Comparison of ENCODE assay signal across 1 cellular context in genomic region chr5:40787986-40788385, GRCh38.
TF ChIP-seq lines count a peak whose summit lies in the region.

No MANE protein-coding gene starts in this region.

TF ChIP-seq in HEK293, 187 proteins besides CTCF, POLR2A, EP300 and RAD21 (continued from another document):
- TF ChIP-seq, protein P1, sequence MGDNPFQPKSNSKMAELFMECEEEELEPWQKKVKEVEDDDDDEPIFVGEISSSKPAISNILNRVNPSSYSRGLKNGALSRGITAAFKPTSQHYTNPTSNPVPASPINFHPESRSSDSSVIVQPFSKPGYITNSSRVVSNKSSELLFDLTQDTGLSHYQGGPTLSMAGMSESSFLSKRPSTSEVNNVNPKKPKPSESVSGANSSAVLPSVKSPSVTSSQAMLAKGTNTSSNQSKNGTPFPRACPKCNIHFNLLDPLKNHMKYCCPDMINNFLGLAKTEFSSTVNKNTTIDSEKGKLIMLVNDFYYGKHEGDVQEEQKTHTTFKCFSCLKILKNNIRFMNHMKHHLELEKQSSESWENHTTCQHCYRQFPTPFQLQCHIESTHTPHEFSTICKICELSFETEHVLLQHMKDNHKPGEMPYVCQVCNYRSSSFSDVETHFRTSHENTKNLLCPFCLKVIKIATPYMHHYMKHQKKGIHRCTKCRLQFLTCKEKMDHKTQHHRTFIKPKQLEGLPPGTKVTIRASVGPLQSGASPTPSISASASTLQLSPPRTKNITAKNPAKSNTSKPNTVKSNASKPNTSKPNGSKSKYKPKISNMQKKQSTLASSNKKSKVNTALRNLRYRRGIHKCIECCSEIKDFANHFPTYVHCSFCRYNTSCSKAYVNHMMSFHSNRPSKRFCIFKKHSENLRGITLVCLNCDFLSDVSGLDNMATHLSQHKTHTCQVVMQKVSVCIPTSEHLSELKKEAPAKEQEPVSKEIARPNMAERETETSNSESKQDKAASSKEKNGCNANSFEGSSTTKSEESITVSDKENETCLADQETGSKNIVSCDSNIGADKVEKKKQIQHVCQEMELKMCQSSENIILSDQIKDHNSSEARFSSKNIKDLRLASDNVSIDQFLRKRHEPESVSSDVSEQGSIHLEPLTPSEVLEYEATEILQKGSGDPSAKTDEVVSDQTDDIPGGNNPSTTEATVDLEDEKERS (tag by site-specific recombination; IDR thresholded peaks at IDR 0.05), result 0 out of 2 replicates have a peak, but pooled peaks have one; percentile 74
- TF ChIP-seq ELK4 (IDR thresholded peaks at IDR 0.05; ENCODE audit: borderline replicate concordance, low read depth, low read length) (no peak), ZNF623 (tag by site-specific recombination; IDR thresholded peaks at IDR 0.05) (no peak)
- TF ChIP-seq, protein P2, sequence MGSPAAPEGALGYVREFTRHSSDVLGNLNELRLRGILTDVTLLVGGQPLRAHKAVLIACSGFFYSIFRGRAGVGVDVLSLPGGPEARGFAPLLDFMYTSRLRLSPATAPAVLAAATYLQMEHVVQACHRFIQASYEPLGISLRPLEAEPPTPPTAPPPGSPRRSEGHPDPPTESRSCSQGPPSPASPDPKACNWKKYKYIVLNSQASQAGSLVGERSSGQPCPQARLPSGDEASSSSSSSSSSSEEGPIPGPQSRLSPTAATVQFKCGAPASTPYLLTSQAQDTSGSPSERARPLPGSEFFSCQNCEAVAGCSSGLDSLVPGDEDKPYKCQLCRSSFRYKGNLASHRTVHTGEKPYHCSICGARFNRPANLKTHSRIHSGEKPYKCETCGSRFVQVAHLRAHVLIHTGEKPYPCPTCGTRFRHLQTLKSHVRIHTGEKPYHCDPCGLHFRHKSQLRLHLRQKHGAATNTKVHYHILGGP (tag by site-specific recombination; IDR thresholded peaks at IDR 0.05), result no peak
